ENCODE assay signal across 24 cellular contexts in genomic region chr7:668958-669357, GRCh38. TPM values are rescaled to one million over a fixed set of nuclear protein-coding genes. Genes with fewer than 3 reads are reported as not detected.
DNase-seq lines count a peak whose midpoint lies in the region; ATAC-seq and TF ChIP-seq lines count a peak whose summit lies in the region.
"Had no signal": no experiment of that assay in that cellular context is flagged by ENCODE, and none has a peak within 500 bp of the region (broad histone marks: within the 10 kb centered on the region; RNA-seq: fewer than 3 reads in every experiment).

No MANE protein-coding gene starts in this region.

- in situ Hi-C loops in transverse colon (cut with MboI; ENCODE audit: low pct_ligation_motif_present in 1 of 4, low pct_unique_long_range_greater_than_20kb in 1 of 4, low sequenced_read_pairs in 3 of 4): no loop called here

- DNase-seq in heart left ventricle (no peak), right cardiac atrium (no peak), osteocyte (ENCODE audit: extremely low spot score, unreplicated experiment) (no peak), transverse colon (no peak), SK-N-SH (no peak), RWPE1 (ENCODE audit: low spot score) (no peak), dermis blood vessel endothelial cell (no peak)
- DNase-seq: activated B cell treated with CpG ODN at 0.5 μM for 24 hours; activated naive CD4-positive, alpha-beta T cell treated with anti-CD3 and anti-CD28 coated beads, Interleukin-2, amount 10 ng/mL, durations not matched to agents 7 days and 5 days; activated T-cell treated with anti-CD3 and anti-CD28 coated beads, Interleukin-2, amount 50 U/mL, for 48 hours; effector CD4-positive, alpha-beta T cell; EL; erythroblast; GM23248; Karpas-422; NCI-H187 treated with DMSO at 0.1 percent for 48 hours; NCI-H748 treated with DMSO at 0.1 percent for 48 hours; nephron progenitor cell; stimulated activated CD4-positive, alpha-beta T cell treated with anti-CD3 and anti-CD28 coated beads, Interleukin-4, amount 100 ng/mL, for 1 hour; T1000; trophoblast cell had no signal

- no peak overlapping the region for H2AFZ ChIP-seq in SK-N-SH (ENCODE audit: low read depth)

- 83 to 97% (median 92%) methylated on average over 4 of the region's 4 CpGs for WGBS in heart left ventricle, 4 donors
- 91% methylated on average over 4 of the region's 4 CpGs for WGBS in right cardiac atrium
- WGBS in esophagus, 2 donors: 90 to 96% methylated on average over 4 of the region's 4 CpGs
- 92 to 100% methylated on average over 2 to 4 of the region's 4 CpGs for WGBS in transverse colon (ENCODE audit: low coverage in 1 of 2), 2 donors
- 91% methylated on average over 4 of the region's 4 CpGs for WGBS in SK-N-SH (ENCODE audit: low lambda C conversion rate)

- ATAC-seq in heart left ventricle: no peak
- no peak for ATAC-seq in right cardiac atrium
- ATAC-seq: A549 had no signal

- CTCF ChIA-PET in SK-N-SH (lab: Yijun Ruan, JAX): interaction anchor here (1.0 to 1.7 kb wide), 2 partner anchors 336 to 347 kb away, joined by 4 to 6 read pairs; no protein-coding TSS in a partner anchor
- CTCF ChIA-PET in RWPE1 (lab: Yijun Ruan, JAX): interaction anchor here (0.6 to 0.8 kb wide), 2 partner anchors 13 to 336 kb away, joined by 4 read pairs; no protein-coding TSS in a partner anchor

- H3K36me3 Mint-ChIP-seq in osteocyte (ENCODE audit: unreplicated experiment): peaks cover 3% of the 10 kb centered on the region

- TF ChIP-seq POLR2A in heart left ventricle (IDR thresholded peaks at IDR 0.05) (no peak), transverse colon (IDR thresholded peaks at IDR 0.05) (no peak)

- H3K4me1 ChIP-seq in heart left ventricle (peaks cover 0 to 43% (median 33%) of the 10 kb centered on the region in 12 donors), right cardiac atrium (ENCODE audit: control insufficient read depth, insufficient read depth, low read length) (peaks cover 9% of the 10 kb centered on the region), esophagus (ENCODE audit: control insufficient read depth in 2 of 2, insufficient read depth in 2 of 2, low read length in 1 of 2) (peaks cover 1 to 2% of the 10 kb centered on the region in 2 donors), transverse colon (peaks cover 7 to 29% (median 16%) of the 10 kb centered on the region in 4 donors), SK-N-SH (ENCODE audit: control insufficient read depth in 1 of 2, insufficient read depth in 2 of 2, low read depth in 1 of 2, low read length in 1 of 2) (peaks cover 0 to 29% of the 10 kb centered on the region in 2 experiments; a peak in 2 of 4 replicates)
- H3K4me1 ChIP-seq: A549 had no signal

- no peaks in the 10 kb centered on the region for H3K27me3 ChIP-seq in heart left ventricle
- no peaks in the 10 kb centered on the region for H3K27me3 ChIP-seq in right cardiac atrium (ENCODE audit: control insufficient read depth, insufficient read depth)
- H3K27me3 ChIP-seq in esophagus (ENCODE audit: control insufficient read depth in 1 of 2, insufficient read depth in 2 of 2, low read length in 2 of 2): no peaks in the 10 kb centered on the region
- H3K27me3 ChIP-seq in transverse colon: no peaks in the 10 kb centered on the region
- no peaks in the 10 kb centered on the region for H3K27me3 ChIP-seq in SK-N-SH (ENCODE audit: insufficient read depth)

- POLR2A ChIA-PET in SK-N-SH (lab: Yijun Ruan, JAX) (no interaction called here), RWPE1 (lab: Yijun Ruan, JAX; ENCODE audit: low non-redundant PET) (no interaction called here)

- no peaks in the 10 kb centered on the region for H3F3A ChIP-seq in SK-N-SH (replicated peaks; ENCODE audit: insufficient read depth)

- H3K4me2 ChIP-seq in SK-N-SH: no peak overlapping the region
- H3K4me2 ChIP-seq: A549 had no signal

- no peaks in the 10 kb centered on the region for H4K20me1 ChIP-seq in SK-N-SH (ENCODE audit: insufficient read depth)

- no peaks in the 10 kb centered on the region for H3K27me3 Mint-ChIP-seq in osteocyte (ENCODE audit: unreplicated experiment)
- H3K27me3 Mint-ChIP-seq: activated B cell treated with CpG ODN at 0.5 μM for 24 hours; activated naive CD4-positive, alpha-beta T cell treated with anti-CD3 and anti-CD28 coated beads, Interleukin-2, amount 10 ng/mL, durations not matched to agents 7 days and 5 days had no signal

- no peaks in the 10 kb centered on the region for H3K9me3 Mint-ChIP-seq in osteocyte (ENCODE audit: unreplicated experiment)
- H3K9me3 Mint-ChIP-seq: activated B cell treated with CpG ODN at 0.5 μM for 24 hours had no signal

- intact Hi-C loops in heart left ventricle (cut with DNase I) (loop anchor here in 7 of 10 donors (5.0 to 10.0 kb wide), 9 partner anchors 43 to 334 kb away; partner anchors contain the start of genes DNAAF5 (in 3 of the 7) and PRKAR1B (in 3 of the 7)), right cardiac atrium (cut with DNase I) (no loop called here), transverse colon (cut with DNase I; ENCODE audit: low total_unique reads) (loop anchor here (1.0 kb wide), 1 partner anchor 57 kb away; the partner anchor contains the start of gene DNAAF5)

- H3K27ac ChIP-seq in heart left ventricle: peak overlapping the region; percentile 12 to 86 (median 58)
- H3K27ac ChIP-seq in right cardiac atrium (ENCODE audit: low read length): no peak overlapping the region
- peak overlapping the region; percentile 16 to 53 for H3K27ac ChIP-seq in esophagus (ENCODE audit: low read depth in 2 of 2, low read length in 1 of 2)
- peak overlapping the region; percentile 74 to 81 (median 78) for H3K27ac ChIP-seq in transverse colon
- H3K27ac ChIP-seq in SK-N-SH (ENCODE audit: low read depth in 2 of 2, low read length in 1 of 2): no peak overlapping the region
- no peak overlapping the region for H3K27ac ChIP-seq in RWPE1
- H3K27ac ChIP-seq: A549, GM23248 had no signal

- H3K4me3 ChIP-seq in heart left ventricle (no peak overlapping the region), right cardiac atrium (ENCODE audit: low read length) (no peak overlapping the region), esophagus (ENCODE audit: low read depth in 1 of 2, low read length in 2 of 2) (no peak overlapping the region), transverse colon (no peak overlapping the region), SK-N-SH (ENCODE audit: low read depth in 2 of 2, low read length in 1 of 2) (no peak overlapping the region)
- H3K4me3 ChIP-seq: A549, smooth muscle cell had no signal

- H3K9me2 ChIP-seq in SK-N-SH: no peaks in the 10 kb centered on the region

- no peak overlapping the region for H3K9ac ChIP-seq in SK-N-SH
- H3K9ac ChIP-seq: GM23248 had no signal

- H3K36me3 ChIP-seq in heart left ventricle (no peaks in the 10 kb centered on the region), esophagus (ENCODE audit: control insufficient read depth in 2 of 2, insufficient read depth in 2 of 2, low read length in 1 of 2) (peaks cover 0 to 2% of the 10 kb centered on the region in 2 donors), transverse colon (no peaks in the 10 kb centered on the region), SK-N-SH (replicated peaks in 1 of 2; ENCODE audit: control insufficient read depth in 1 of 2, insufficient read depth in 2 of 2, low read length in 1 of 2) (peaks cover 0 to 3% of the 10 kb centered on the region in 2 experiments)

- H3K79me2 ChIP-seq in SK-N-SH (ENCODE audit: insufficient read depth): no peaks in the 10 kb centered on the region

- H3K27ac Mint-ChIP-seq in osteocyte (ENCODE audit: unreplicated experiment): peak overlapping the region; percentile 6
- H3K27ac Mint-ChIP-seq: activated B cell treated with CpG ODN at 0.5 μM for 24 hours; activated naive CD4-positive, alpha-beta T cell treated with anti-CD3 and anti-CD28 coated beads, Interleukin-2, amount 10 ng/mL, durations not matched to agents 7 days and 5 days; nephron progenitor cell had no signal

- H3K4me1 Mint-ChIP-seq in osteocyte (ENCODE audit: unreplicated experiment): peaks cover 23% of the 10 kb centered on the region
- H3K4me1 Mint-ChIP-seq: activated B cell treated with CpG ODN at 0.5 μM for 24 hours, nephron progenitor cell had no signal

- TF ChIP-seq EP300 in transverse colon (IDR thresholded peaks at IDR 0.05; ENCODE audit: low read depth): no peak
- TF ChIP-seq EP300 in SK-N-SH (IDR thresholded peaks at IDR 0.05; ENCODE audit: borderline replicate concordance in 1 of 2, low read depth in 1 of 2, low read length in 1 of 2): no peak

- no peak overlapping the region for H3K4me3 Mint-ChIP-seq in osteocyte (ENCODE audit: unreplicated experiment)
- H3K4me3 Mint-ChIP-seq: activated B cell treated with CpG ODN at 0.5 μM for 24 hours; activated naive CD4-positive, alpha-beta T cell treated with anti-CD3 and anti-CD28 coated beads, Interleukin-2, amount 10 ng/mL, durations not matched to agents 7 days and 5 days; nephron progenitor cell had no signal

- TF ChIP-seq CTCF in heart left ventricle (IDR thresholded peaks at IDR 0.05): no peak
- TF ChIP-seq CTCF in osteocyte (IDR thresholded peaks at IDR 0.05): no peak
- no peak for TF ChIP-seq CTCF in transverse colon (IDR thresholded peaks at IDR 0.05)
- TF ChIP-seq CTCF in SK-N-SH (IDR thresholded peaks at IDR 0.05): no peak
- no peak for TF ChIP-seq CTCF in RWPE1 (conservative IDR thresholded peaks at IDR 0.05; ENCODE audit: low read depth)

- TF ChIP-seq RAD21 in SK-N-SH (IDR thresholded peaks at IDR 0.05; ENCODE audit: low read length): no peak

- H3K9me3 ChIP-seq in heart left ventricle (peaks cover 0 to 4% (median 0%) of the 10 kb centered on the region in 12 donors), right cardiac atrium (ENCODE audit: control insufficient read depth, low read length) (no peaks in the 10 kb centered on the region), esophagus (ENCODE audit: control insufficient read depth in 2 of 2, insufficient read depth in 1 of 2, low read depth in 1 of 2, low read length in 1 of 2) (no peaks in the 10 kb centered on the region), transverse colon (no peaks in the 10 kb centered on the region), SK-N-SH (no peaks in the 10 kb centered on the region)
- H3K9me3 ChIP-seq: A549 had no signal

RNA-seq across cellular contexts. Expression of gene DNAAF5, which starts 57.5 kb away (rescaled TPM):
- 10 to 100 TPM; 13.9 to 45.8 (median 23.7) TPM for total RNA-seq in heart left ventricle
- polyA plus RNA-seq in heart left ventricle: 10 to 100 TPM in 1 of 2 donors, 1 to 10 TPM in 1; 7.2 to 15.3 TPM
- total RNA-seq in right cardiac atrium: 10 to 100 TPM; 12.0 to 20.7 (median 16.1) TPM
- polyA plus RNA-seq in right cardiac atrium: 10.2 TPM
- polyA plus RNA-seq in esophagus: 10 to 100 TPM in 1 of 2 donors, 1 to 10 TPM in 1; 7.8 to 14.6 TPM
- total RNA-seq in osteocyte: 28.1 and 36.9 TPM in 2 replicates
- 10 to 100 TPM; 20.5 to 97.3 (median 34.6) TPM for total RNA-seq in transverse colon
- 51.8 and 58.5 TPM in 2 replicates for polyA plus RNA-seq in SK-N-SH (2012; rRNA removed)
- polyA plus RNA-seq in SK-N-SH (2012; cell fraction: cytosol; rRNA removed): 29.0 and 41.8 TPM in 2 replicates
- polyA plus RNA-seq in SK-N-SH (2012; cell fraction: nucleus; rRNA removed): 74.3 and 79.4 TPM in 2 replicates
- total RNA-seq in dermis blood vessel endothelial cell: 19.2 and 40.7 TPM in 2 replicates

RNA-seq across cellular contexts. Expression of gene PRKAR1B, which starts 58.1 kb away (rescaled TPM):
- total RNA-seq in heart left ventricle (10 to 100 TPM; 11.4 to 22.2 (median 18.4) TPM), right cardiac atrium (10 to 100 TPM; 22.6 to 38.3 (median 25.1) TPM), osteocyte (10.9 and 12.0 TPM in 2 replicates), transverse colon (10 to 100 TPM; 15.7 to 53.9 (median 16.9) TPM), dermis blood vessel endothelial cell (77.9 and 82.4 TPM in 2 replicates)
- polyA plus RNA-seq in heart left ventricle (10 to 100 TPM in 1 of 2 donors, 1 to 10 TPM in 1; 4.1 to 15.3 TPM), right cardiac atrium (20.7 TPM), esophagus (10 to 100 TPM; 10.4 to 10.9 TPM), SK-N-SH (2012; rRNA removed) (50.5 and 63.7 TPM in 2 replicates)
- polyA plus RNA-seq in SK-N-SH (2012; cell fraction: cytosol; rRNA removed): 43.8 and 69.6 TPM in 2 replicates
- polyA plus RNA-seq in SK-N-SH (2012; cell fraction: nucleus; rRNA removed): 55.8 and 70.9 TPM in 2 replicates

Comparison
In these comparisons a context has a peak if more than half of its experiments do, and no peak if none do; other contexts are left out.
1. H3K27ac ChIP-seq: peak in heart left ventricle (12 of 12), esophagus (2 of 2) and transverse colon (4 of 4); none in right cardiac atrium (single experiment), SK-N-SH (0 of 2) and RWPE1 (single experiment).
2. intact Hi-C loops: an anchor here in heart left ventricle (5.0 to 10.0 kb wide) and transverse colon (1.0 kb wide); none called in right cardiac atrium.